In the genomic region with DNA sequence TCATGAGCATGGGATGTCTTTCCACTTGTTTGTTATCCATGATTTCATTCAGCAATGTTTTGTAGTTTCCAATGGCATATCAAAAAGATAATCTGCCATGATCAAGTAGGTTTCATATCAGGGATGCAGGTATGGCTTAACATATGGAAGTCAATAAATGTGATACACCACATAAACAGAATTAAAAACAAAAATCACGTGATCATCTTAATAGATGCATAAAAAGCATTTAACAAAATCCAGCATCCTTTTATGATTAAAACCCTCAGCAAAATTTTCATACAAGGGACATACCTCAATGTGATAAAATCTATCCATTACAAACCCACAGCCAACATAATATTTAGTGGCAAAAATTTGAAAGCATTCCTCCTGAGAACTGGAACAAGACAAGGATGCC, we compare ENCODE assay signal across 28 cellular contexts.
"Had no signal": no experiment of that assay in that cellular context is flagged by ENCODE, and none has a peak within 500 bp of the region (broad histone marks: within the 10 kb centered on the region; RNA-seq: fewer than 3 reads in every experiment).

No MANE protein-coding gene starts in this region.

- H3K27ac ChIP-seq: colonic mucosa, coronary artery, dorsolateral prefrontal cortex, epithelial cell of prostate, esophagus muscularis mucosa, esophagus squamous epithelium, foreskin keratinocyte, gastrocnemius medialis, gastroesophageal sphincter, heart left ventricle, heart right ventricle had no signal

- H3K9me3 ChIP-seq: colonic mucosa, gastrocnemius medialis had no signal

- FAIRE-seq: colon, endometrium, endothelial cell of umbilical vein, frontal cortex had no signal

- H3K27me3 ChIP-seq: colonic mucosa, dorsolateral prefrontal cortex, esophagus muscularis mucosa, esophagus squamous epithelium, foreskin keratinocyte, gastrocnemius medialis, gastroesophageal sphincter, heart left ventricle, heart right ventricle had no signal

- H3K4me1 ChIP-seq: colonic mucosa, esophagus muscularis mucosa, esophagus squamous epithelium, foreskin keratinocyte, gastrocnemius medialis, gastroesophageal sphincter, heart left ventricle, heart right ventricle had no signal

- H3K36me3 ChIP-seq: colonic mucosa, esophagus muscularis mucosa, esophagus squamous epithelium, gastrocnemius medialis, gastroesophageal sphincter, heart left ventricle, heart right ventricle had no signal

- ATAC-seq: effector memory CD8-positive, alpha-beta T cell; esophagus mucosa; foreskin keratinocyte; gastrocnemius medialis; gastroesophageal sphincter; heart left ventricle; heart right ventricle had no signal

- DNase-seq: colonic mucosa; cortex of kidney; dermis blood vessel endothelial cell; dorsolateral prefrontal cortex; effector CD4-positive, alpha-beta T cell; effector CD8-positive, alpha-beta T cell; effector memory CD4-positive, alpha-beta T cell; effector memory CD8-positive, alpha-beta T cell; endodermal cell; erythroblast; esophagus squamous epithelium; foreskin fibroblast; foreskin keratinocyte; foreskin melanocyte; gastrocnemius medialis; glutamatergic neuron; head of caudate nucleus; heart left ventricle; heart right ventricle had no signal

- H3K4me3 ChIP-seq: colonic mucosa, coronary artery, dorsolateral prefrontal cortex, esophagus muscularis mucosa, esophagus squamous epithelium, gastrocnemius medialis, gastroesophageal sphincter, heart left ventricle, heart right ventricle had no signal
